In the genomic region with DNA sequence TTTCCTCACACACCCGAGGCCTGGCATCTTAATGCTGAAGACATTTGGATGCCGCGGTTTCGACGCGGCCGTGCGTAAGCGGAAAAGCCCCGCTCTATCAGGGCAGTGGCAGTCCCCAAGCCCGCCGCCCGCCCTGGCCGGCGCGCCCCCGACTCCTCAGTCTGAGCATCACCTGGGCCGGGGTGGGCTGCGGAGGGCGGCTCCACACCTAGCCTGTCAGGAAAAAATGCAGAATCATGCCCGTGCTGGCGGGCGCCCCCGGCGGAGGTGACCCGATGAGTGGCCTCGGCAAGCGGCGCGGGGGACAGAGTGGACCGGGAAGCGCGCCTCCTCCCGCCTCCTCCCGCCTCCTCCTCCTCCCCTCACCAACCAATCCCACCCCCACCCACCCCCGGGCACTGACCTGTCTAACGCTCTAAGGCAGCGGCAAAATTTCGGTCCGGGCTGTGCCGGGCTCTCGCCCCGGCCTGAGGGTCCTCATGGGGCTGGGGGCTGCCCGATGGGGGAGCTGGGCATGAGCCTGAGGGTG, we compare ENCODE assay signal across 8 cellular contexts. TPM values are rescaled to one million over a fixed set of nuclear protein-coding genes. Genes with fewer than 3 reads are reported as not detected.
DNase-seq lines count a peak whose midpoint lies in the region; ATAC-seq and TF ChIP-seq lines count a peak whose summit lies in the region.

No MANE protein-coding gene starts in this region.

- peaks cover 14 to 88% (median 54%) of the 10 kb centered on the region in 7 donors for H3K27me3 ChIP-seq in spleen (replicated peaks in 1 of 7)

- 1 to 2% (median 1%) methylated on average over 27 to 44 of the region's 44 CpGs for WGBS in spleen, 5 donors

- ATAC-seq in HG03442 (IDR thresholded peaks at IDR 0.05; ENCODE audit: unreplicated experiment), result no peak

- intact Hi-C loops in spleen (cut with DNase I; ENCODE audit: low total_unique reads), result no loop called here

- no peaks in the 10 kb centered on the region for H3K36me3 ChIP-seq in spleen

- H3K4me3 ChIP-seq in iPS-11a (ENCODE audit: low read depth, low read length) (peak overlapping the region; percentile 44), spleen (peak overlapping the region; percentile 41 to 79 (median 53))

- H3K27ac ChIP-seq in angular gyrus (ENCODE audit: low read depth, low read length), result peak overlapping the region; percentile 78
- no peak overlapping the region for H3K27ac ChIP-seq in spleen

- DNase-seq in NCI-H82 (lab: John Stamatoyannopoulos, UW) (peak; percentile 71), NCI-H82 treated with DMSO at 0.1 percent for 48 hours (lab: John Stamatoyannopoulos, UW; ENCODE audit: unreplicated experiment) (no peak), NAMALWA (ENCODE audit: low spot score) (peak; percentile 27), spleen (no peak), Ammon's horn (ENCODE audit: low spot score) (no peak)

- H3K9me3 ChIP-seq in spleen, result no peaks in the 10 kb centered on the region

- TF ChIP-seq CTCF in spleen (IDR thresholded peaks at IDR 0.05 in 8 of 11, conservative IDR thresholded peaks at IDR 0.05 in 3 of 11), result no peak

- H3K4me1 ChIP-seq in spleen, result peaks cover 16 to 34% (median 30%) of the 10 kb centered on the region in 6 donors

- TF ChIP-seq POLR2A in spleen (IDR thresholded peaks at IDR 0.05), result no peak

RNA-seq across cellular contexts. Expression of a gene that starts 0.6 kb away (rescaled TPM):
- total RNA-seq in spleen, result 1 to 10 TPM in 3 of 7 donors, under 1 TPM in 4; 0.39 to 2.2 (median 0.79) TPM
- 1 to 10 TPM in 1 of 3 donors, under 1 TPM in 2; 0.83 to 1.5 (median 0.93) TPM for polyA plus RNA-seq in spleen

RNA-seq across cellular contexts. Expression of a gene that starts 21.2 kb away (rescaled TPM):
- total RNA-seq in spleen, result 10 to 100 TPM in 6 of 7 donors, 1 to 10 TPM in 1; 9.3 to 19.5 (median 14.8) TPM
- 10 to 100 TPM; 13.7 to 26.6 (median 22.5) TPM for polyA plus RNA-seq in spleen

RNA-seq across cellular contexts. Expression of a gene that starts 27.8 kb away (rescaled TPM):
- total RNA-seq in spleen, result 10 to 100 TPM; 15.3 to 30.7 (median 21.0) TPM
- polyA plus RNA-seq in spleen, result 10 to 100 TPM; 13.7 to 24.3 (median 22.2) TPM

RNA-seq across cellular contexts. Expression of a gene that starts 41.4 kb away (rescaled TPM):
- total RNA-seq in spleen, result 10 to 100 TPM; 15.0 to 20.9 (median 18.8) TPM
- 1 to 10 TPM; 5.7 to 7.5 (median 6.3) TPM for polyA plus RNA-seq in spleen

Comparison
In these comparisons a context has a peak if more than half of its experiments do, and no peak if none do; other contexts are left out.
1. DNase-seq: peak in NCI-H82 (single experiment) and NAMALWA (single experiment); none in NCI-H82 treated with DMSO at 0.1 percent for 48 hours (single experiment), spleen (single experiment) and Ammon's horn (single experiment).